ENCODE assay signal across 2 cellular contexts in the genomic region with DNA sequence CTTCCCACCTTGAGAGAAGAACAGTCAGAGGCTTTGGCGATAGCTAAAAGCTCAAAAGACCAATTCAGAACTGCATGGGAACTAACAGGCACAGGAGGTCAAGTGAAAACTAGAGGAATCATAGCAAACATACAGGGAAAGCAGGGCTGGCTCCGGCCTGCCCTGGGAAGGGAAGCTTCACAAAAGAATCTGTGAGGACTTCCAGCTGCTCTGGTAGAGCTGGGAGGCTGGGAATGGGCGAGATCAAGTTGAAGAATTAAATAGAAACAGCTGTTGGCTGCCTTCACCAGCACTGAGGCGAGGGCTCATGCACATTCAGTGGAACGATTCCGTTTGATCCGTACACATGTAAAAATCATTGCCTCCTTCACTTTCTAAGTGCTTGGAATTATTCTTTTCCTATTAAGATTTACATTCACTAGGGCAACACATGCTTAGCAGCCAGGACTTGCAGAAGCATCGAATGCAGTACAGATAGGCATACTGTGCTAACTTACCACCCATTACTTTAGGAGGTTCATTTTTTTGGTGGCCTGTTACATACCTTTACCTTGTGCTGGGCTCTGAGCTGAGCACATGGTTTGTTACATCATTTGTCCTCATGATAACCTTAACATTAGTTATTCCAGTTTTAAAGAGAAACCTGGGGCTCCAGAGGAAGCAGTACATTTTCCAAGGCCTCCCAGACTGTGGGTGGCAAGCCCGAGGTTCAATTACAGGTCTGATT.
A peak's percentile ranks its signal among the peaks of the same experiment; 100 is the strongest.
TF ChIP-seq lines count a peak whose summit lies in the region.

No MANE protein-coding gene starts in this region.

TF ChIP-seq in liver, 16 proteins besides CTCF, POLR2A, EP300 and RAD21 (continued from another document):
- TF ChIP-seq, protein P1, sequence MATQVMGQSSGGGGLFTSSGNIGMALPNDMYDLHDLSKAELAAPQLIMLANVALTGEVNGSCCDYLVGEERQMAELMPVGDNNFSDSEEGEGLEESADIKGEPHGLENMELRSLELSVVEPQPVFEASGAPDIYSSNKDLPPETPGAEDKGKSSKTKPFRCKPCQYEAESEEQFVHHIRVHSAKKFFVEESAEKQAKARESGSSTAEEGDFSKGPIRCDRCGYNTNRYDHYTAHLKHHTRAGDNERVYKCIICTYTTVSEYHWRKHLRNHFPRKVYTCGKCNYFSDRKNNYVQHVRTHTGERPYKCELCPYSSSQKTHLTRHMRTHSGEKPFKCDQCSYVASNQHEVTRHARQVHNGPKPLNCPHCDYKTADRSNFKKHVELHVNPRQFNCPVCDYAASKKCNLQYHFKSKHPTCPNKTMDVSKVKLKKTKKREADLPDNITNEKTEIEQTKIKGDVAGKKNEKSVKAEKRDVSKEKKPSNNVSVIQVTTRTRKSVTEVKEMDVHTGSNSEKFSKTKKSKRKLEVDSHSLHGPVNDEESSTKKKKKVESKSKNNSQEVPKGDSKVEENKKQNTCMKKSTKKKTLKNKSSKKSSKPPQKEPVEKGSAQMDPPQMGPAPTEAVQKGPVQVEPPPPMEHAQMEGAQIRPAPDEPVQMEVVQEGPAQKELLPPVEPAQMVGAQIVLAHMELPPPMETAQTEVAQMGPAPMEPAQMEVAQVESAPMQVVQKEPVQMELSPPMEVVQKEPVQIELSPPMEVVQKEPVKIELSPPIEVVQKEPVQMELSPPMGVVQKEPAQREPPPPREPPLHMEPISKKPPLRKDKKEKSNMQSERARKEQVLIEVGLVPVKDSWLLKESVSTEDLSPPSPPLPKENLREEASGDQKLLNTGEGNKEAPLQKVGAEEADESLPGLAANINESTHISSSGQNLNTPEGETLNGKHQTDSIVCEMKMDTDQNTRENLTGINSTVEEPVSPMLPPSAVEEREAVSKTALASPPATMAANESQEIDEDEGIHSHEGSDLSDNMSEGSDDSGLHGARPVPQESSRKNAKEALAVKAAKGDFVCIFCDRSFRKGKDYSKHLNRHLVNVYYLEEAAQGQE (IDR thresholded peaks at IDR 0.05), result peak; percentile 68
- TF ChIP-seq HNF4A (conservative IDR thresholded peaks at IDR 0.05) (no peak), JUND (IDR thresholded peaks at IDR 0.05) (no peak), SP1 (IDR thresholded peaks at IDR 0.05) (peak; percentile 31), RXRA (IDR thresholded peaks at IDR 0.05) (peak in 1 of 2 donors; percentile 6)

TF ChIP-seq in HepG2, 621 proteins besides CTCF, POLR2A, EP300 and RAD21 (continued from another document):
- TF ChIP-seq, protein P2, sequence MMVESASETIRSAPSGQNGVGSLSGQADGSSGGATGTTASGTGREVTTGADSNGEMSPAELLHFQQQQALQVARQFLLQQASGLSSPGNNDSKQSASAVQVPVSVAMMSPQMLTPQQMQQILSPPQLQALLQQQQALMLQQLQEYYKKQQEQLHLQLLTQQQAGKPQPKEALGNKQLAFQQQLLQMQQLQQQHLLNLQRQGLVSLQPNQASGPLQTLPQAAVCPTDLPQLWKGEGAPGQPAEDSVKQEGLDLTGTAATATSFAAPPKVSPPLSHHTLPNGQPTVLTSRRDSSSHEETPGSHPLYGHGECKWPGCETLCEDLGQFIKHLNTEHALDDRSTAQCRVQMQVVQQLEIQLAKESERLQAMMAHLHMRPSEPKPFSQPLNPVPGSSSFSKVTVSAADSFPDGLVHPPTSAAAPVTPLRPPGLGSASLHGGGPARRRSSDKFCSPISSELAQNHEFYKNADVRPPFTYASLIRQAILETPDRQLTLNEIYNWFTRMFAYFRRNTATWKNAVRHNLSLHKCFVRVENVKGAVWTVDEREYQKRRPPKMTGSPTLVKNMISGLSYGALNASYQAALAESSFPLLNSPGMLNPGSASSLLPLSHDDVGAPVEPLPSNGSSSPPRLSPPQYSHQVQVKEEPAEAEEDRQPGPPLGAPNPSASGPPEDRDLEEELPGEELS (CRISPR knock-in tag; IDR thresholded peaks at IDR 0.05), result no peak
- TF ChIP-seq, protein P3, sequence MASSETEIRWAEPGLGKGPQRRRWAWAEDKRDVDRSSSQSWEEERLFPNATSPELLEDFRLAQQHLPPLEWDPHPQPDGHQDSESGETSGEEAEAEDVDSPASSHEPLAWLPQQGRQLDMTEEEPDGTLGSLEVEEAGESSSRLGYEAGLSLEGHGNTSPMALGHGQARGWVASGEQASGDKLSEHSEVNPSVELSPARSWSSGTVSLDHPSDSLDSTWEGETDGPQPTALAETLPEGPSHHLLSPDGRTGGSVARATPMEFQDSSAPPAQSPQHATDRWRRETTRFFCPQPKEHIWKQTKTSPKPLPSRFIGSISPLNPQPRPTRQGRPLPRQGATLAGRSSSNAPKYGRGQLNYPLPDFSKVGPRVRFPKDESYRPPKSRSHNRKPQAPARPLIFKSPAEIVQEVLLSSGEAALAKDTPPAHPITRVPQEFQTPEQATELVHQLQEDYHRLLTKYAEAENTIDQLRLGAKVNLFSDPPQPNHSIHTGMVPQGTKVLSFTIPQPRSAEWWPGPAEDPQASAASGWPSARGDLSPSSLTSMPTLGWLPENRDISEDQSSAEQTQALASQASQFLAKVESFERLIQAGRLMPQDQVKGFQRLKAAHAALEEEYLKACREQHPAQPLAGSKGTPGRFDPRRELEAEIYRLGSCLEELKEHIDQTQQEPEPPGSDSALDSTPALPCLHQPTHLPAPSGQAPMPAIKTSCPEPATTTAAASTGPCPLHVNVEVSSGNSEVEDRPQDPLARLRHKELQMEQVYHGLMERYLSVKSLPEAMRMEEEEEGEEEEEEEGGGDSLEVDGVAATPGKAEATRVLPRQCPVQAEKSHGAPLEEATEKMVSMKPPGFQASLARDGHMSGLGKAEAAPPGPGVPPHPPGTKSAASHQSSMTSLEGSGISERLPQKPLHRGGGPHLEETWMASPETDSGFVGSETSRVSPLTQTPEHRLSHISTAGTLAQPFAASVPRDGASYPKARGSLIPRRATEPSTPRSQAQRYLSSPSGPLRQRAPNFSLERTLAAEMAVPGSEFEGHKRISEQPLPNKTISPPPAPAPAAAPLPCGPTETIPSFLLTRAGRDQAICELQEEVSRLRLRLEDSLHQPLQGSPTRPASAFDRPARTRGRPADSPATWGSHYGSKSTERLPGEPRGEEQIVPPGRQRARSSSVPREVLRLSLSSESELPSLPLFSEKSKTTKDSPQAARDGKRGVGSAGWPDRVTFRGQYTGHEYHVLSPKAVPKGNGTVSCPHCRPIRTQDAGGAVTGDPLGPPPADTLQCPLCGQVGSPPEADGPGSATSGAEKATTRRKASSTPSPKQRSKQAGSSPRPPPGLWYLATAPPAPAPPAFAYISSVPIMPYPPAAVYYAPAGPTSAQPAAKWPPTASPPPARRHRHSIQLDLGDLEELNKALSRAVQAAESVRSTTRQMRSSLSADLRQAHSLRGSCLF (CRISPR knock-in tag; IDR thresholded peaks at IDR 0.05; ENCODE audit: borderline replicate concordance), result no peak
- TF ChIP-seq ATRX (CRISPR knock-in tag; IDR thresholded peaks at IDR 0.05; ENCODE audit: borderline replicate concordance) (no peak), HES4 (CRISPR knock-in tag; IDR thresholded peaks at IDR 0.05; ENCODE audit: borderline replicate concordance) (no peak), PPARG (CRISPR knock-in tag; conservative IDR thresholded peaks at IDR 0.05) (no peak), ZNF569 (CRISPR knock-in tag; IDR thresholded peaks at IDR 0.05; ENCODE audit: borderline replicate concordance) (no peak), HOXA5 (CRISPR knock-in tag; IDR thresholded peaks at IDR 0.05) (no peak), SMAD1 (CRISPR knock-in tag; IDR thresholded peaks at IDR 0.05; ENCODE audit: borderline replicate concordance, low read depth) (no peak), ZKSCAN5 (CRISPR knock-in tag; IDR thresholded peaks at IDR 0.05) (no peak), NKX3-1 (CRISPR knock-in tag; IDR thresholded peaks at IDR 0.05) (no peak), ZFYVE20 (CRISPR knock-in tag; IDR thresholded peaks at IDR 0.05; ENCODE audit: borderline replicate concordance, low read depth) (no peak), SAP130 (CRISPR knock-in tag; IDR thresholded peaks at IDR 0.05; ENCODE audit: low read depth) (no peak), POLR2AphosphoS5 (IDR thresholded peaks at IDR 0.05; ENCODE audit: low read depth, low read length) (no peak), HMG20A (CRISPR knock-in tag; IDR thresholded peaks at IDR 0.05; ENCODE audit: borderline replicate concordance) (no peak)
